ENCODE assay signal across 25 cellular contexts in the genomic region with DNA sequence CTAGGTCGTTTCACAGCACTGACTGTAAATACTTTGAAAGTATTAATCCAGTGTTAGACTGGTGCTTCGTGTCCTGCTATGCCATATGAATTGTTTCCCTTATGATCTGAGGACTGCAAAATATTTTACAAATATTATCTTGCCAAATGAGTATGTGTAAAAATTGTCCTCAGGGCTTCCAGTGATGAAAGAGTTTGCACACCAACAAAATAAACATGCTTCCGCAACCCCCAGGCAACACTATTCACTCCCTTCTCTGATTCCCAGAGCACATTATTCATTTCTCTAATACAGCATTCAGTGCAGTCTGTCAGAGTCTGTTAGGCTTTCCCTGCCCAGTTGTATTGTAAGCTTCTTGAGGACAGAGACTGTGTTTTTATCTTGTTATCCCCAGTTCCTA.
"Had no signal": no experiment of that assay in that cellular context is flagged by ENCODE, and none has a peak within 500 bp of the region (broad histone marks: within the 10 kb centered on the region; RNA-seq: fewer than 3 reads in every experiment).

No MANE protein-coding gene starts in this region.

- H3K4me1 Mint-ChIP-seq: activated naive CD8-positive, alpha-beta T cell treated with anti-CD3 and anti-CD28 coated beads, Interleukin-2, amount 10 ng/mL, durations not matched to agents 7 days and 5 days; IgD-negative memory B cell had no signal

- H3K27ac ChIP-seq: adrenal gland, cardiac muscle cell, Peyer's patch, RWPE1, SJCRH30 had no signal

- H3K27ac Mint-ChIP-seq: activated CD8-positive, alpha-beta T cell treated with anti-CD3 and anti-CD28 coated beads, Interleukin-2, amount 10 ng/mL, durations not matched to agents 7 days and 5 days; activated naive CD8-positive, alpha-beta T cell treated with anti-CD3 and anti-CD28 coated beads, Interleukin-2, amount 10 ng/mL, durations not matched to agents 7 days and 5 days; IgD-negative memory B cell; T-helper 1 cell treated with Interleukin-12 subunit alpha and Interleukin-12 subunit beta and Interleukin-4 antibody, amounts not matched to agents 30 μg/mL and 1 μg/mL, for 36 hours had no signal

- H3K9me3 Mint-ChIP-seq: activated naive CD8-positive, alpha-beta T cell treated with anti-CD3 and anti-CD28 coated beads, Interleukin-2, amount 10 ng/mL, durations not matched to agents 7 days and 5 days had no signal

- H3K36me3 Mint-ChIP-seq: activated naive CD8-positive, alpha-beta T cell treated with anti-CD3 and anti-CD28 coated beads, Interleukin-2, amount 10 ng/mL, durations not matched to agents 7 days and 5 days; IgD-negative memory B cell had no signal

- H3K4me3 Mint-ChIP-seq: activated CD8-positive, alpha-beta T cell treated with anti-CD3 and anti-CD28 coated beads, Interleukin-2, amount 10 ng/mL, durations not matched to agents 7 days and 5 days; activated naive CD8-positive, alpha-beta T cell treated with anti-CD3 and anti-CD28 coated beads, Interleukin-2, amount 10 ng/mL, durations not matched to agents 7 days and 5 days; IgD-negative memory B cell; T-helper 1 cell treated with Interleukin-12 subunit alpha and Interleukin-12 subunit beta and Interleukin-4 antibody, amounts not matched to agents 30 μg/mL and 1 μg/mL, for 36 hours had no signal

- H3K27me3 ChIP-seq: adrenal gland, cardiac muscle cell, Peyer's patch, SJCRH30 had no signal

- DNase-seq: activated CD4-positive, alpha-beta T cell treated with anti-CD3 and anti-CD28 coated beads for 4 hours; activated CD8-positive, alpha-beta memory T cell treated with anti-CD3 and anti-CD28 coated beads, Interleukin-2, amount 50 U/mL, for 48 hours; activated CD8-positive, alpha-beta T cell treated with anti-CD3 and anti-CD28 coated beads, Interleukin-2, amount 10 ng/mL, durations not matched to agents 7 days and 5 days; activated naive CD4-positive, alpha-beta T cell treated with anti-CD3 and anti-CD28 coated beads, Interleukin-2, amount 50 U/mL, for 16 hours; activated naive CD8-positive, alpha-beta T cell treated with anti-CD3 and anti-CD28 coated beads, Interleukin-2, amount 10 ng/mL, durations not matched to agents 7 days and 5 days; activated T-cell treated with anti-CD3 and anti-CD28 coated beads, Interleukin-2, amount 50 U/mL, for 1 hour; adrenal gland; anterior cingulate cortex; KG1; NCI-H1092; NCI-H146; NCI-H187 treated with DMSO at 0.1 percent for 48 hours; NCI-H2081 treated with DMSO at 0.1 percent for 48 hours; NCI-H2171; NCI-H2227 treated with DMSO at 0.1 percent for 48 hours; NCI-H69; NK-92 treated with Interleukin-12 subunit alpha and Interleukin-12 subunit beta, amount 100 ng/mL, for 24 hours; OCI-M1; Peyer's patch; Right ventricle myocardium superior; SJCRH30 had no signal

- H3K4me1 ChIP-seq: adrenal gland, Peyer's patch, SJCRH30 had no signal

- H3K27me3 Mint-ChIP-seq: activated naive CD8-positive, alpha-beta T cell treated with anti-CD3 and anti-CD28 coated beads, Interleukin-2, amount 10 ng/mL, durations not matched to agents 7 days and 5 days; IgD-negative memory B cell had no signal

- H3K36me3 ChIP-seq: adrenal gland, cardiac muscle cell, Peyer's patch, SJCRH30 had no signal

- H3K9me3 ChIP-seq: adrenal gland, Peyer's patch, SJCRH30 had no signal

- H3K4me3 ChIP-seq: adrenal gland, cardiac muscle cell, Peyer's patch, SJCRH30 had no signal
